ENCODE assay signal across 26 cellular contexts in the genomic region with DNA sequence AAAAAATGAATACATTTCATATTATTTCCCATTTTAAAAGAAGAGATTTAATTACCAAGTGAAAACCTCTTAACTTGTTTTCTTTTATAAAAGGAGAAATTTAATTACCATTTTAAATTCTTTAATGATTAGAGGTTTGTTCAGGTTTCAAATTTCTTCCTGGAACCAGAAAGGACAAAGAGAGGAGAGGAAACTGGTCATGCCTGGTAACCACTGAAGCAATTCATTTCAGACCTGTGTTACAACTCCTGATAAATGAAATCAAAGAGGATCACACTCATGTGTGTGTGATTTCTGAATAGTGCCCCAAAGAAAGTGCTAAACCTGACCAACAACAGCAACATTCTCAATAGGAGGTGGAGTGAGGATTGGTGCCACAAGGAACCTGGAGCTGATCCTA. TPM values are rescaled to one million over a fixed set of nuclear protein-coding genes. Genes with fewer than 3 reads are reported as not detected.
"Had no signal": no experiment of that assay in that cellular context is flagged by ENCODE, and none has a peak within 500 bp of the region (broad histone marks: within the 10 kb centered on the region; RNA-seq: fewer than 3 reads in every experiment).

No MANE protein-coding gene starts in this region.

- FAIRE-seq: small intestine had no signal

- H3K4me3 ChIP-seq: breast epithelium, coronary artery, mucosa of descending colon, neural progenitor cell, transverse colon had no signal

- ATAC-seq: activated CD4-positive, CD25-positive, alpha-beta regulatory T cell treated with anti-CD3 and anti-CD28 coated beads, Interleukin-2, amount 50 U/mL, for 24 hours; activated T-cell treated with anti-CD3 and anti-CD28 coated beads, Interleukin-2, amount 50 U/mL, for 72 hours; mucosa of descending colon; sciatic nerve; stimulated activated naive B cell treated with anti-CD40 and anti-IgM and Interleukin-4, amounts not matched to agents 10 μg/mL and 1 μg/mL and 100 μg/mL, for 72 hours had no signal

- DNase-seq: activated CD4-positive, alpha-beta memory T cell treated with anti-CD3 and anti-CD28 coated beads, Interleukin-2, amount 10 ng/mL, durations not matched to agents 7 days and 5 days; activated effector memory CD4-positive, alpha-beta T cell treated with Interleukin-2 at 50 U/mL for 16 hours; activated naive CD4-positive, alpha-beta T cell treated with anti-CD3 and anti-CD28 coated beads for 36 hours; activated naive CD8-positive, alpha-beta T cell treated with anti-CD3 and anti-CD28 coated beads, Interleukin-2, amount 10 ng/mL, durations not matched to agents 7 days and 5 days; activated T-cell treated with anti-CD3 and anti-CD28 coated beads, Interleukin-2, amount 50 U/mL, for 72 hours; amniotic stem cell; cerebellar nuclear complex; endodermal cell; foreskin melanocyte; mucosa of descending colon; posterior cingulate gyrus; small intestine; stimulated activated CD4-positive, alpha-beta T cell treated with anti-CD3 and anti-CD28 coated beads, Interleukin-2, amount 100 ng/mL, for 48 hours; stimulated activated CD8-positive, alpha-beta memory T cell treated with anti-CD3 and anti-CD28 coated beads, Interleukin-4, amount 100 ng/mL, for 48 hours; stimulated activated naive B cell treated with anti-CD40 and anti-IgM and Interleukin-4, amounts not matched to agents 10 μg/mL and 1 μg/mL and 100 μg/mL, for 72 hours; transverse colon had no signal

- H3K27me3 ChIP-seq: breast epithelium, neural progenitor cell had no signal

- H3K36me3 ChIP-seq: breast epithelium, neural progenitor cell, transverse colon had no signal

RNA-seq across cellular contexts. Expression of a gene that starts 12.6 kb away (rescaled TPM):
- total RNA-seq: activated CD4-positive, alpha-beta T cell treated with anti-CD3 and anti-CD28 coated beads, Interleukin-2, amount 10 ng/mL, durations not matched to agents 24 days and 14 days; activated naive CD4-positive, alpha-beta T cell treated with anti-CD3 and anti-CD28 coated beads for 36 hours; activated naive CD8-positive, alpha-beta T cell treated with anti-CD3 and anti-CD28 coated beads, Interleukin-2, amount 10 ng/mL, durations not matched to agents 7 days and 5 days; activated T-cell treated with anti-CD3 and anti-CD28 coated beads, Interleukin-2, amount 50 U/mL, for 72 hours; endodermal cell; T-helper 2 cell treated with Interferon-gamma antibody and Interleukin-4, amounts not matched to agents 100 ng/mL and 5 ng/mL, for 36 hours; temporal lobe had no signal

RNA-seq across cellular contexts. Expression of a gene that starts 39.7 kb away (rescaled TPM):
- total RNA-seq: activated CD4-positive, alpha-beta memory T cell treated with anti-CD3 and anti-CD28 coated beads, Interleukin-2, amount 10 ng/mL, durations not matched to agents 7 days and 5 days; activated CD4-positive, alpha-beta T cell treated with anti-CD3 and anti-CD28 coated beads, Interleukin-2, amount 10 ng/mL, durations not matched to agents 24 days and 14 days; activated naive CD4-positive, alpha-beta T cell treated with anti-CD3 and anti-CD28 coated beads for 36 hours; activated naive CD8-positive, alpha-beta T cell treated with anti-CD3 and anti-CD28 coated beads, Interleukin-2, amount 10 ng/mL, durations not matched to agents 7 days and 5 days; activated T-cell treated with anti-CD3 and anti-CD28 coated beads, Interleukin-2, amount 50 U/mL, for 72 hours; breast epithelium; endodermal cell; lower leg skin; mucosa of descending colon; omental fat pad; sciatic nerve; T-helper 2 cell treated with Interferon-gamma antibody and Interleukin-4, amounts not matched to agents 100 ng/mL and 5 ng/mL, for 36 hours; temporal lobe; transverse colon had no signal

RNA-seq across cellular contexts. Expression of a gene that starts 41.1 kb away (rescaled TPM):
- total RNA-seq: temporal lobe, transverse colon had no signal

RNA-seq across cellular contexts. Expression of a gene that starts 45.8 kb away (rescaled TPM):
- total RNA-seq: activated CD4-positive, alpha-beta memory T cell treated with anti-CD3 and anti-CD28 coated beads, Interleukin-2, amount 10 ng/mL, durations not matched to agents 7 days and 5 days; activated CD4-positive, alpha-beta T cell treated with anti-CD3 and anti-CD28 coated beads, Interleukin-2, amount 10 ng/mL, durations not matched to agents 24 days and 14 days; activated naive CD4-positive, alpha-beta T cell treated with anti-CD3 and anti-CD28 coated beads for 36 hours; activated naive CD8-positive, alpha-beta T cell treated with anti-CD3 and anti-CD28 coated beads, Interleukin-2, amount 10 ng/mL, durations not matched to agents 7 days and 5 days; activated T-cell treated with anti-CD3 and anti-CD28 coated beads, Interleukin-2, amount 50 U/mL, for 72 hours; endodermal cell; lower leg skin; mucosa of descending colon; omental fat pad; sciatic nerve; T-helper 2 cell treated with Interferon-gamma antibody and Interleukin-4, amounts not matched to agents 100 ng/mL and 5 ng/mL, for 36 hours; temporal lobe; transverse colon had no signal
